ENCODE assay signal across 8 cellular contexts in the genomic region with DNA sequence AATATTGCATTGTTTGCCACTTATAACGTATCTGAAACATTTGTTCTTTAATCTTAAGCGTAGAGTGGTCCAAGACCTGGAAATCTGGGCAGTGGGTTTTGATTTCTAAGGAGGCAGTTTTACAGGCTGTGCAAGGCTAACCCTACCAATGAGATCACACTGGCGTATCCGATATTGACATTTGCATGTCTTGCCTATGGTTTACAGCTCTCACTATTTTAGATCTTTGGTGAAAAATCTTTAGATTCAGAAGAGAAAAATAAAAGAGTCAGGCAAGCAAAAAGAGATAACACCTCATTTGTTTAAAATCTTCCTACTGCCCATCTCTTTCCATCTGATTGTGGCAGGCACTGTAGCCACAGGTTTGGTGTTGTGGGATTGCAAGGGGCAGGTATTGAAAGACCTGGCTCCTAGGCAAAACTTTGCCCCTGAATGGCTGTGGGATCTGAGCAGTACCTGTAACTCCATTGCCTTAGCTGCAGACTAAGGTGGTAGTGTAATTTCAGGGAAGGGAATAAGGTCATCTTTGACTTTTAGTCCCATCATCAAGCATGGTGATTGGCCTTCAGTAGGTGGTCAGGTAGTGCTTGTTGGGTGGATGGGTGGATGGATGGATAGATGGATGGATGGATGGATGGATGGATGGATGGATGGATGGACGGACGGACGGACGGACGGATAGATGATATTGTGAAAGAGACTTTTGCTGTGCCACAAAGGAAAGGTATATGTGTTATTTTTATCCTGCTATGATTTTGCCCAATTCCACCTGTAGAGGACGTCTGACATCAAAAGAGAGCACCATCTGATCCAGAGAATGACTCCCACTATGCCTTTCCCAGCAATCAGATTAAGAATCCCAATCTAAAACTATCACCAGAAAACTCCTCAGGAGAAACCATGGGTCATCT. TPM values are rescaled to one million over a fixed set of nuclear protein-coding genes. Genes with fewer than 3 reads are reported as not detected.
DNase-seq lines count a peak whose midpoint lies in the region; ATAC-seq and TF ChIP-seq lines count a peak whose summit lies in the region.

No MANE protein-coding gene starts in this region.

- H3K36me3 Mint-ChIP-seq in activated CD4-positive, alpha-beta T cell treated with anti-CD3 and anti-CD28 coated beads, Interleukin-2, amount 10 ng/mL, durations not matched to agents 24 days and 14 days (ENCODE audit: low read depth): peaks cover 63% of the 10 kb centered on the region
- peaks cover 81% of the 10 kb centered on the region for H3K36me3 Mint-ChIP-seq in activated T-helper 17 cell treated with anti-CD3 and anti-CD28 coated beads, Interleukin-2, amount 50 U/mL, for 72 hours (ENCODE audit: low read depth)
- peaks cover 13 to 26% (median 19%) of the 10 kb centered on the region in 3 donors for H3K36me3 Mint-ChIP-seq in immature natural killer cell

- no peak for TF ChIP-seq EP300 in suprapubic skin (IDR thresholded peaks at IDR 0.05)

- peak; percentile 74 for DNase-seq in activated CD4-positive, alpha-beta T cell treated with anti-CD3 and anti-CD28 coated beads, Interleukin-2, amount 10 ng/mL, durations not matched to agents 24 days and 14 days
- DNase-seq in activated CD4-positive, alpha-beta T cell treated with anti-CD3 and anti-CD28 coated beads, Interleukin-2, amount 50 U/mL, for 48 hours: no peak
- DNase-seq in immature natural killer cell: peak; percentile 15 to 34 (median 19)
- no peak for DNase-seq in suprapubic skin (ENCODE audit: low spot score in 2 of 2)
- DNase-seq in NCI-H748 (lab: John Stamatoyannopoulos, UW; ENCODE audit: unreplicated experiment): no peak

- WGBS in suprapubic skin: 60% methylated on average over 10 of the region's 10 CpGs

- TF ChIP-seq POLR2A in suprapubic skin (IDR thresholded peaks at IDR 0.05): no peak

- peak overlapping the region; percentile 97 for H3K4me3 ChIP-seq in suprapubic skin

- no peaks in the 10 kb centered on the region for H3K9me3 ChIP-seq in suprapubic skin

- no peaks in the 10 kb centered on the region for H3K27me3 Mint-ChIP-seq in activated CD4-positive, alpha-beta T cell treated with anti-CD3 and anti-CD28 coated beads, Interleukin-2, amount 10 ng/mL, durations not matched to agents 24 days and 14 days
- no peaks in the 10 kb centered on the region for H3K27me3 Mint-ChIP-seq in activated T-helper 17 cell treated with anti-CD3 and anti-CD28 coated beads, Interleukin-2, amount 50 U/mL, for 72 hours
- peaks cover 18 to 60% (median 48%) of the 10 kb centered on the region in 3 donors for H3K27me3 Mint-ChIP-seq in immature natural killer cell (ENCODE audit: low read depth in 3 of 3)

- H3K27ac ChIP-seq in suprapubic skin: no peak overlapping the region

- intact Hi-C loops in activated CD4-positive, alpha-beta T cell treated with anti-CD3 and anti-CD28 coated beads, Interleukin-2, amount 10 ng/mL, durations not matched to agents 24 days and 14 days (cut with micrococcal nuclease): loop anchor here (1.0 kb wide), 1 partner anchor 76 kb away; no protein-coding TSS in a partner anchor

- peak overlapping the region; percentile 87 for H3K4me3 Mint-ChIP-seq in activated CD4-positive, alpha-beta T cell treated with anti-CD3 and anti-CD28 coated beads, Interleukin-2, amount 10 ng/mL, durations not matched to agents 24 days and 14 days
- H3K4me3 Mint-ChIP-seq in activated T-helper 17 cell treated with anti-CD3 and anti-CD28 coated beads, Interleukin-2, amount 50 U/mL, for 72 hours: peak overlapping the region; percentile 95
- peak overlapping the region; percentile 88 to 97 (median 94) for H3K4me3 Mint-ChIP-seq in immature natural killer cell

- H3K4me1 Mint-ChIP-seq in activated CD4-positive, alpha-beta T cell treated with anti-CD3 and anti-CD28 coated beads, Interleukin-2, amount 10 ng/mL, durations not matched to agents 24 days and 14 days: peaks cover 27% of the 10 kb centered on the region
- H3K4me1 Mint-ChIP-seq in activated T-helper 17 cell treated with anti-CD3 and anti-CD28 coated beads, Interleukin-2, amount 50 U/mL, for 72 hours: peaks cover 21% of the 10 kb centered on the region
- H3K4me1 Mint-ChIP-seq in immature natural killer cell: peaks cover 68 to 69% of the 10 kb centered on the region in 2 donors

- H3K9me3 Mint-ChIP-seq in activated CD4-positive, alpha-beta T cell treated with anti-CD3 and anti-CD28 coated beads, Interleukin-2, amount 10 ng/mL, durations not matched to agents 24 days and 14 days: no peaks in the 10 kb centered on the region
- no peaks in the 10 kb centered on the region for H3K9me3 Mint-ChIP-seq in activated T-helper 17 cell treated with anti-CD3 and anti-CD28 coated beads, Interleukin-2, amount 50 U/mL, for 72 hours
- peaks cover 0 to 2% (median 0%) of the 10 kb centered on the region in 6 donors for H3K9me3 Mint-ChIP-seq in immature natural killer cell

- H3K27ac Mint-ChIP-seq in activated CD4-positive, alpha-beta T cell treated with anti-CD3 and anti-CD28 coated beads, Interleukin-2, amount 10 ng/mL, durations not matched to agents 24 days and 14 days: peak overlapping the region; percentile 86
- H3K27ac Mint-ChIP-seq in activated T-helper 17 cell treated with anti-CD3 and anti-CD28 coated beads, Interleukin-2, amount 50 U/mL, for 72 hours: peak overlapping the region; percentile 95
- peak overlapping the region; percentile 87 to 98 (median 92) for H3K27ac Mint-ChIP-seq in immature natural killer cell

- no peak for TF ChIP-seq CTCF in suprapubic skin (IDR thresholded peaks at IDR 0.05)

- ATAC-seq in activated T-helper 17 cell treated with anti-CD3 and anti-CD28 coated beads, Interleukin-2, amount 50 U/mL, for 72 hours (replicated peaks): no peak
- ATAC-seq in HG03139 (IDR thresholded peaks at IDR 0.05; ENCODE audit: unreplicated experiment) (no peak), GM19351 (IDR thresholded peaks at IDR 0.05; ENCODE audit: unreplicated experiment) (no peak)

- H3K4me1 ChIP-seq in suprapubic skin: peaks cover 67% of the 10 kb centered on the region

- no peaks in the 10 kb centered on the region for H3K36me3 ChIP-seq in suprapubic skin

- H3K27me3 ChIP-seq in suprapubic skin: no peaks in the 10 kb centered on the region

RNA-seq across cellular contexts. Expression of gene TNFAIP3, which starts 1.9 kb away (rescaled TPM):
- total RNA-seq in activated CD4-positive, alpha-beta T cell treated with anti-CD3 and anti-CD28 coated beads, Interleukin-2, amount 10 ng/mL, durations not matched to agents 24 days and 14 days: 249 and 254 TPM in 2 replicates
- total RNA-seq in activated T-helper 17 cell treated with anti-CD3 and anti-CD28 coated beads, Interleukin-2, amount 50 U/mL, for 72 hours: 100 to 1,000 TPM; 254 to 663 TPM
- 100 to 1,000 TPM in 2 of 3 donors, 10 to 100 TPM in 1; 55.8 to 118 (median 117) TPM for polyA plus RNA-seq in immature natural killer cell
- total RNA-seq in suprapubic skin: 100 to 1,000 TPM in 3 of 4 donors, 10 to 100 TPM in 1; 64.1 to 146 (median 111) TPM

Comparison
In these comparisons a context has a peak if more than half of its experiments do, and no peak if none do; other contexts are left out.
1. DNase-seq: peak in activated CD4-positive, alpha-beta T cell treated with anti-CD3 and anti-CD28 coated beads, Interleukin-2, amount 10 ng/mL, durations not matched to agents 24 days and 14 days (single experiment) and immature natural killer cell (3 of 3); none in activated CD4-positive, alpha-beta T cell treated with anti-CD3 and anti-CD28 coated beads, Interleukin-2, amount 50 U/mL, for 48 hours (0 of 2), suprapubic skin (0 of 2) and NCI-H748 (single experiment).
2. Peak in every context shown above with its lines, with median percentiles within 50 percentile points of each other: H3K27ac Mint-ChIP-seq and H3K4me3 Mint-ChIP-seq.